ENCODE assay signal across 31 cellular contexts in the genomic region with DNA sequence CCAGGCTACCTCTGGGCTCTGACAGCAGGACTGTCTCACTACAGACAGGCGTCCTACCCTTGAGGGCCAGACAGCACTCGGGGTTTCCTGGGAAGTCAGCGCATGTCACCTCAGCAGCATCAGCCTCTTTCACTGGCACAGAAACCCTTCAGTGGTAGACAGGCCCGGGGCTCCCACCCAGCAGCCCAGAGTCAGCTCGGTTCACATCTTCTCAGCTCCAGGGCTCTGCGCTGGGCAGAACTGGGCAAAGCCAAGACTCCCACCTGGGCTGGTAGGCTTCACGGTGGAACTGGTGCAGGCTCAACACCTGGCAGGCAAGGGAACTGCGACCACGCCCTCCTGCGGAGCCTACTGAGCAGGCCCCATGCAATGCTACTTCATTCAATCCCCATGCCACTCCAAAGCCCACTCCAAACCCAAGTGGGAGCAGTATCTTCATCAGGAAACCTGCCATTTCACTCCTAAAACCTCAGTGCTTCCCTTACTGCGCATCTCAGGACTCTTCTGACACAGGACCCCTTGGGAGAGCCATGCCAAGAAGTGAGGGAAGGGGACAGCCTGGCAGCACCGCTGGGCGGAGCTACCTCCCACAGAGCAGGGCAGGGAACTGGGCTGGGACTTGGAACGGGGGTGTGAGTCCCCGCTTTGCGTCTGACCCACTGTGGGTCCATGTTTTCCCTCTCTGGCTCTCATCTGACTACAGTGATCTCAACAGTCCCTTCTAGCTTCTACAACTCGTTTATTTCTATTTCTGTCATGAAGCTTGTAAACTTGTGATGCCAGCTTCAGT.
"Had no signal": no experiment of that assay in that cellular context is flagged by ENCODE, and none has a peak within 500 bp of the region (broad histone marks: within the 10 kb centered on the region; RNA-seq: fewer than 3 reads in every experiment).

No MANE protein-coding gene starts in this region.

- H3K4me1 Mint-ChIP-seq: activated naive CD4-positive, alpha-beta T cell treated with anti-CD3 and anti-CD28 coated beads, Interleukin-2, amount 50 U/mL, for 24 hours; activated T-helper 17 cell treated with anti-CD3 and anti-CD28 coated beads, Interleukin-2, amount 50 U/mL, for 72 hours; central memory CD8-positive, alpha-beta T cell; nephron; stimulated activated memory B cell treated with anti-CD40 and anti-IgM and Interleukin-4, amounts not matched to agents 10 μg/mL and 1 μg/mL and 100 μg/mL, for 72 hours had no signal

- H3K4me3 Mint-ChIP-seq: activated naive CD4-positive, alpha-beta T cell treated with anti-CD3 and anti-CD28 coated beads, Interleukin-2, amount 50 U/mL, for 24 hours; activated naive CD8-positive, alpha-beta T cell treated with anti-CD3 and anti-CD28 coated beads, Interleukin-2, amount 50 U/mL, for 24 hours; activated T-cell treated with anti-CD3 and anti-CD28 coated beads, Interleukin-2, amount 50 U/mL, for 4 hours; activated T-helper 17 cell treated with anti-CD3 and anti-CD28 coated beads, Interleukin-2, amount 50 U/mL, for 72 hours; central memory CD8-positive, alpha-beta T cell; dendritic cell treated with granulocyte-macrophage colony-stimulating factor and Interleukin-4, amounts not matched to agents 40 ng/mL and 50 ng/mL, for 4 days; nephron; stimulated activated memory B cell treated with anti-CD40 and anti-IgM and Interleukin-4, amounts not matched to agents 10 μg/mL and 1 μg/mL and 100 μg/mL, for 72 hours; stimulated activated naive CD8-positive, alpha-beta T cell treated with anti-CD3 and anti-CD28 coated beads, Interleukin-15, amount 100 ng/mL, for 72 hours had no signal

- H3K27ac Mint-ChIP-seq: activated naive CD4-positive, alpha-beta T cell treated with anti-CD3 and anti-CD28 coated beads, Interleukin-2, amount 50 U/mL, for 24 hours; activated naive CD8-positive, alpha-beta T cell treated with anti-CD3 and anti-CD28 coated beads, Interleukin-2, amount 50 U/mL, for 24 hours; activated T-helper 17 cell treated with anti-CD3 and anti-CD28 coated beads, Interleukin-2, amount 50 U/mL, for 72 hours; dendritic cell treated with granulocyte-macrophage colony-stimulating factor and Interleukin-4, amounts not matched to agents 40 ng/mL and 50 ng/mL, for 4 days; nephron; progenitor cell of endocrine pancreas; stimulated activated memory B cell treated with anti-CD40 and anti-IgM and Interleukin-4, amounts not matched to agents 10 μg/mL and 1 μg/mL and 100 μg/mL, for 72 hours; stimulated activated naive CD8-positive, alpha-beta T cell treated with anti-CD3 and anti-CD28 coated beads, Interleukin-15, amount 100 ng/mL, for 72 hours had no signal

- H3K36me3 Mint-ChIP-seq: activated naive CD4-positive, alpha-beta T cell treated with anti-CD3 and anti-CD28 coated beads, Interleukin-2, amount 50 U/mL, for 24 hours had no signal

- H3K9me3 ChIP-seq: breast epithelium, gastrocnemius medialis, left ventricle myocardium inferior, neutrophil, ovary, right lobe of liver, thyroid gland, upper lobe of left lung had no signal

- H3K9me3 Mint-ChIP-seq: activated naive CD4-positive, alpha-beta T cell treated with anti-CD3 and anti-CD28 coated beads, Interleukin-2, amount 50 U/mL, for 24 hours; activated naive CD8-positive, alpha-beta T cell treated with anti-CD3 and anti-CD28 coated beads, Interleukin-2, amount 50 U/mL, for 24 hours; activated T-cell treated with anti-CD3 and anti-CD28 coated beads, Interleukin-2, amount 50 U/mL, for 4 hours; activated T-helper 17 cell treated with anti-CD3 and anti-CD28 coated beads, Interleukin-2, amount 50 U/mL, for 72 hours; central memory CD8-positive, alpha-beta T cell; dendritic cell treated with granulocyte-macrophage colony-stimulating factor and Interleukin-4, amounts not matched to agents 40 ng/mL and 50 ng/mL, for 4 days; nephron; stimulated activated memory B cell treated with anti-CD40 and anti-IgM and Interleukin-4, amounts not matched to agents 10 μg/mL and 1 μg/mL and 100 μg/mL, for 72 hours; stimulated activated naive CD8-positive, alpha-beta T cell treated with anti-CD3 and anti-CD28 coated beads, Interleukin-15, amount 100 ng/mL, for 72 hours had no signal

- H3K27me3 Mint-ChIP-seq: activated naive CD8-positive, alpha-beta T cell treated with anti-CD3 and anti-CD28 coated beads, Interleukin-2, amount 50 U/mL, for 24 hours; dendritic cell treated with granulocyte-macrophage colony-stimulating factor and Interleukin-4, amounts not matched to agents 40 ng/mL and 50 ng/mL, for 4 days; progenitor cell of endocrine pancreas; stimulated activated memory B cell treated with anti-CD40 and anti-IgM and Interleukin-4, amounts not matched to agents 10 μg/mL and 1 μg/mL and 100 μg/mL, for 72 hours; stimulated activated naive CD8-positive, alpha-beta T cell treated with anti-CD3 and anti-CD28 coated beads, Interleukin-15, amount 100 ng/mL, for 72 hours had no signal

- H3K36me3 ChIP-seq: breast epithelium, gastrocnemius medialis, left ventricle myocardium inferior, ovary, right lobe of liver, thyroid gland had no signal

- H3K27me3 ChIP-seq: breast epithelium, gastrocnemius medialis, neutrophil, ovary, right lobe of liver, thyroid gland, upper lobe of left lung had no signal

- H3K27ac ChIP-seq: breast epithelium, epithelial cell of prostate, gastrocnemius medialis, left ventricle myocardium inferior, neutrophil, ovary, right lobe of liver, skin epidermis, thyroid gland, upper lobe of left lung had no signal

- ATAC-seq: activated naive CD8-positive, alpha-beta T cell treated with anti-CD3 and anti-CD28 coated beads, Interleukin-2, amount 50 U/mL, for 24 hours; activated T-cell treated with anti-CD3 and anti-CD28 coated beads, Interleukin-2, amount 50 U/mL, for 4 hours; activated T-helper 17 cell treated with anti-CD3 and anti-CD28 coated beads, Interleukin-2, amount 50 U/mL, for 72 hours; gastrocnemius medialis; stimulated activated memory B cell treated with anti-CD40 and anti-IgM and Interleukin-4, amounts not matched to agents 10 μg/mL and 1 μg/mL and 100 μg/mL, for 72 hours had no signal

- H3K4me3 ChIP-seq: breast epithelium, gastrocnemius medialis, left ventricle myocardium inferior, lung, ovary, right lobe of liver, skin epidermis, thyroid gland, upper lobe of left lung had no signal

- DNase-seq: activated CD4-positive, alpha-beta T cell treated with anti-CD3 and anti-CD28 coated beads for 48 hours; activated CD4-positive, alpha-beta T cell treated with anti-CD3 and anti-CD28 coated beads, Interleukin-2, amount 50 U/mL, for 48 hours; activated CD8-positive, alpha-beta memory T cell treated with anti-CD3 and anti-CD28 coated beads, Interleukin-2, amount 50 U/mL, for 4 hours; activated gamma-delta T cell treated with Interleukin-2 at 50 U/mL for 16 hours; activated naive CD8-positive, alpha-beta T cell treated with anti-CD3 and anti-CD28 coated beads, Interleukin-2, amount 50 U/mL, for 24 hours; activated T-cell treated with anti-CD3 and anti-CD28 coated beads, Interleukin-2, amount 50 U/mL, for 4 hours; amygdala; effector CD4-positive, alpha-beta T cell; gastrocnemius medialis; glutamatergic neuron; left ventricle myocardium inferior; mesendoderm; ovary; right lobe of liver; stimulated activated CD4-positive, alpha-beta T cell treated with anti-CD3 and anti-CD28 coated beads, Interleukin-12 subunit alpha, Interleukin-12 subunit beta, amount 100 ng/mL, for 4 hours; stimulated activated CD4-positive, alpha-beta T cell treated with anti-CD3 and anti-CD28 coated beads, Interleukin-4, amount 100 ng/mL, for 1 hour; stimulated activated naive CD8-positive, alpha-beta T cell treated with anti-CD3 and anti-CD28 coated beads, Interleukin-15, amount 100 ng/mL, for 72 hours; thyroid gland had no signal

- H3K4me1 ChIP-seq: breast epithelium, gastrocnemius medialis, left ventricle myocardium inferior, right lobe of liver, thyroid gland, upper lobe of left lung had no signal
